8 cellular contexts compared by ENCODE assay signal in genomic region chr6:47479156-47479541, GRCh38. TPM values are rescaled to one million over a fixed set of nuclear protein-coding genes. Genes with fewer than 3 reads are reported as not detected.
DNase-seq lines count a peak whose midpoint lies in the region; ATAC-seq and TF ChIP-seq lines count a peak whose summit lies in the region.

No MANE protein-coding gene starts in this region.

- peaks cover 6 to 57% (median 31%) of the 10 kb centered on the region in 10 experiments; a peak in 19 of 20 replicates for H3K4me1 ChIP-seq in BLaER1 treated with 17β-estradiol and CSF1 and Interleukin-3, amounts not matched to agents 10 nM and 100 nM
- peaks cover 25% of the 10 kb centered on the region for H3K4me1 ChIP-seq in muscle layer of colon (ENCODE audit: insufficient read depth, low read length)

- no peaks in the 10 kb centered on the region for H3K9me3 ChIP-seq in BLaER1 treated with 17β-estradiol and CSF1 and Interleukin-3, amounts not matched to agents 10 nM and 100 nM (replicated peaks in 1 of 11)
- H3K9me3 ChIP-seq in muscle layer of colon (ENCODE audit: low read length): no peaks in the 10 kb centered on the region

- CTCF ChIA-PET in GM10248 (lab: Yijun Ruan, JAX): interaction anchor here (0.8 to 1.1 kb wide), 2 partner anchors 9 to 41 kb away, joined by 3 read pairs; no protein-coding TSS in a partner anchor

- H3K36me3 ChIP-seq in BLaER1 treated with 17β-estradiol and CSF1 and Interleukin-3, amounts not matched to agents 10 nM and 100 nM: no peaks in the 10 kb centered on the region
- H3K36me3 ChIP-seq in muscle layer of colon (ENCODE audit: insufficient read depth, low read length): no peaks in the 10 kb centered on the region

- POLR2A ChIA-PET in GM10248 (lab: Yijun Ruan, JAX): interaction anchor here (0.5 kb wide), 1 partner anchor 26 kb away, joined by 4 read pairs; no protein-coding TSS in a partner anchor

- DNase-seq in M059J (ENCODE audit: low read depth): peak; percentile 17
- DNase-seq in choroid plexus epithelial cell (ENCODE audit: low read depth): peak; percentile 26
- no peak for DNase-seq in GM10248 (ENCODE audit: extremely low spot score)
- no peak for DNase-seq in NCI-H2227 treated with DMSO at 0.1 percent for 48 hours (lab: John Stamatoyannopoulos, UW)

- ATAC-seq in HG02642 (IDR thresholded peaks at IDR 0.05; ENCODE audit: poor library complexity, unreplicated experiment): no peak
- no peak for ATAC-seq in HG02588 (IDR thresholded peaks at IDR 0.05; ENCODE audit: unreplicated experiment)

- H3K4me2 ChIP-seq in BLaER1 treated with 17β-estradiol and CSF1 and Interleukin-3, amounts not matched to agents 10 nM and 100 nM: peak overlapping the region; percentile 71 to 96 (median 86)

- TF ChIP-seq CTCF in choroid plexus epithelial cell (conservative IDR thresholded peaks at IDR 0.05; ENCODE audit: low read depth, low read length): no peak
- no peak for TF ChIP-seq CTCF in GM10248 (IDR thresholded peaks at IDR 0.05; ENCODE audit: control extremely low read depth, extremely low read depth, low read depth, missing control alignments)

- peak overlapping the region; percentile 82 to 96 (median 91) for H3K9ac ChIP-seq in BLaER1 treated with 17β-estradiol and CSF1 and Interleukin-3, amounts not matched to agents 10 nM and 100 nM
- H3K9ac ChIP-seq in muscle layer of colon (ENCODE audit: low read length): peak overlapping the region; percentile 65

- peak overlapping the region in 10 of 11 experiments; percentile 82 to 94 (median 92); a peak in 19 of 22 replicates for H3K27ac ChIP-seq in BLaER1 treated with 17β-estradiol and CSF1 and Interleukin-3, amounts not matched to agents 10 nM and 100 nM
- H3K27ac ChIP-seq in muscle layer of colon (ENCODE audit: low read depth, low read length): no peak overlapping the region

- H4K20me1 ChIP-seq in BLaER1 treated with 17β-estradiol and CSF1 and Interleukin-3, amounts not matched to agents 10 nM and 100 nM: peaks cover 0 to 59% (median 22%) of the 10 kb centered on the region in 11 experiments; a peak in 13 of 22 replicates

- H3K4me3 ChIP-seq in BLaER1 treated with 17β-estradiol and CSF1 and Interleukin-3, amounts not matched to agents 10 nM and 100 nM: peak overlapping the region; percentile 77 to 98 (median 94)
- H3K4me3 ChIP-seq in choroid plexus epithelial cell (ENCODE audit: low read depth, low read length): peak overlapping the region; percentile 90
- H3K4me3 ChIP-seq in muscle layer of colon (ENCODE audit: low read depth in 1 of 2, low read length in 2 of 2): peak overlapping the region; percentile 64 to 97

- H3K27me3 ChIP-seq in BLaER1 treated with 17β-estradiol and CSF1 and Interleukin-3, amounts not matched to agents 10 nM and 100 nM: peaks cover 0 to 10% (median 0%) of the 10 kb centered on the region in 11 experiments; a peak in 1 of 22 replicates
- no peaks in the 10 kb centered on the region for H3K27me3 ChIP-seq in muscle layer of colon (ENCODE audit: control insufficient read depth in 1 of 2, insufficient read depth in 2 of 2, low read length in 2 of 2)

RNA-seq across cellular contexts. Expression of gene CD2AP, which starts 1.6 kb away (rescaled TPM):
- 28.8 and 33.4 TPM in 2 replicates for total RNA-seq in M059J (2014; rRNA removed; shearing (Covaris generic))

Comparison
In these comparisons a context has a peak if more than half of its experiments do, and no peak if none do; other contexts are left out.
1. DNase-seq: peak in M059J (single experiment) and choroid plexus epithelial cell (single experiment); none in GM10248 (single experiment) and NCI-H2227 treated with DMSO at 0.1 percent for 48 hours (single experiment).
2. Peak in every context shown above with its lines, with median percentiles within 50 percentile points of each other: H3K4me3 ChIP-seq.